In genomic region chrX:101274198-101274597, GRCh38 we compare ENCODE assay signal across 28 cellular contexts. TPM values are rescaled to one million over a fixed set of nuclear protein-coding genes. Genes with fewer than 3 reads are reported as not detected.
"Had no signal": no experiment of that assay in that cellular context is flagged by ENCODE, and none has a peak within 500 bp of the region (broad histone marks: within the 10 kb centered on the region; RNA-seq: fewer than 3 reads in every experiment).

No MANE protein-coding gene starts in this region.

- DNase-seq: naive thymus-derived CD4-positive, alpha-beta T cell; natural killer cell; occipital lobe; ovary; posterior cingulate gyrus; psoas muscle; right cardiac atrium; spleen; stimulated activated CD4-positive, alpha-beta T cell treated with anti-CD3 and anti-CD28 coated beads, Interleukin-12 subunit alpha, Interleukin-12 subunit beta, amount 100 ng/mL, for 4 hours; stimulated activated CD4-positive, alpha-beta T cell treated with anti-CD3 and anti-CD28 coated beads, Interleukin-1b, Interleukin-23, amount 100 ng/mL, for 48 hours; stimulated activated CD4-positive, alpha-beta T cell treated with anti-CD3 and anti-CD28 coated beads, Interleukin-4, amount 100 ng/mL, for 1 hour; stimulated activated CD4-positive, alpha-beta T cell treated with anti-CD3 and anti-CD28 coated beads, Interleukin-4, amount 100 ng/mL, for 4 hours; stimulated activated CD8-positive, alpha-beta memory T cell treated with anti-CD3 and anti-CD28 coated beads, Interleukin-4, amount 100 ng/mL, for 48 hours; stimulated activated naive CD4-positive, alpha-beta T cell; stomach; thyroid gland; trophoblast cell; upper lobe of left lung had no signal

- H3K4me3 ChIP-seq: neural progenitor cell, ovary, psoas muscle, skin epidermis, smooth muscle cell, spleen, stomach, thoracic aorta, thyroid gland, tibial nerve, upper lobe of left lung, vagina had no signal

- H3K9me3 ChIP-seq: ovary, psoas muscle, spleen, stomach, thoracic aorta, thyroid gland, tibial nerve, upper lobe of left lung, vagina had no signal

- H3K27me3 ChIP-seq: neural progenitor cell, ovary, thyroid gland, tibial nerve, upper lobe of left lung, vagina had no signal

- H3K9ac ChIP-seq: neural progenitor cell, parathyroid adenoma had no signal

- H3K27ac ChIP-seq: neural progenitor cell, ovary, parathyroid adenoma, psoas muscle, skin epidermis, spleen, stomach, thoracic aorta, thyroid gland, tibial nerve, upper lobe of left lung, vagina had no signal

- H3K79me2 ChIP-seq: parathyroid adenoma had no signal

- FAIRE-seq: urothelium cell line had no signal

- H2AFZ ChIP-seq: neural progenitor cell, parathyroid adenoma had no signal

- H3K36me3 ChIP-seq: neural progenitor cell, ovary, spleen, stomach, thoracic aorta, thyroid gland, tibial nerve, upper lobe of left lung, vagina had no signal

- H3K4me2 ChIP-seq: neural progenitor cell, smooth muscle cell had no signal

- ATAC-seq: naive thymus-derived CD4-positive, alpha-beta T cell; natural killer cell; psoas muscle; right cardiac atrium; sciatic nerve; stimulated activated memory B cell treated with anti-CD40 and anti-IgM and Interleukin-4, amounts not matched to agents 10 μg/mL and 1 μg/mL and 100 μg/mL, for 72 hours had no signal

- H3K4me1 ChIP-seq: neural progenitor cell, parathyroid adenoma, psoas muscle, spleen, stomach, thyroid gland, tibial nerve, upper lobe of left lung, vagina had no signal

RNA-seq across cellular contexts. Expression of gene TAF7L, which starts 16.9 kb away (rescaled TPM):
- total RNA-seq: natural killer cell, psoas muscle, right cardiac atrium, thoracic aorta, upper lobe of left lung had no signal
- polyA plus RNA-seq: naive thymus-derived CD4-positive, alpha-beta T cell; right cardiac atrium had no signal

RNA-seq across cellular contexts. Expression of gene DRP2, which starts 54.6 kb away (rescaled TPM):
- total RNA-seq: thyroid gland had no signal
- polyA plus RNA-seq: naive thymus-derived CD4-positive, alpha-beta T cell had no signal
